ENCODE assay signal across 17 cellular contexts in the genomic region with DNA sequence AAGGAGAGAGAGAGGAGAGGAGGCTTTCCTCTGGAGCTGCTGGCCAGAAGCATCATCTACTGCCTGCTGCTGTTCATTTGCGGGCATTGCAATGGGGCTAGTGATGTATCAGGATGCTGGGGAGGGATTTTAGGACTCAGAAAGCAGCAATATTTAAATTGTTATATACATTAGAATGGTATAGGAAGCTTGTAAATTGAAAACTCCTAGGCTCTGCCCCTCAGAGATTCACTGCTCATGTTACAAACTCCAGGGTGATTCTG.
DNase-seq lines count a peak whose midpoint lies in the region; ATAC-seq, FAIRE-seq and TF ChIP-seq lines count a peak whose summit lies in the region.
"Had no signal": no experiment of that assay in that cellular context is flagged by ENCODE, and none has a peak within 500 bp of the region (broad histone marks: within the 10 kb centered on the region; RNA-seq: fewer than 3 reads in every experiment).

No MANE protein-coding gene starts in this region.

- H3K27ac ChIP-seq in H9 (ENCODE audit: insufficient read length, low read depth, low read length): no peak overlapping the region
- H3K27ac ChIP-seq: Peyer's patch had no signal

- no peak overlapping the region for H2BK20ac ChIP-seq in H9 (ENCODE audit: low read depth, low read length, poor library complexity, severe bottlenecking)

- peak overlapping the region in 1 of 3 experiments; percentile 63; a peak in 1 of 7 replicates for H3K27ac Mint-ChIP-seq in H9
- H3K27ac Mint-ChIP-seq in WTC11: no peak overlapping the region
- H3K27ac Mint-ChIP-seq in activated naive CD4-positive, alpha-beta T cell treated with anti-CD3 and anti-CD28 coated beads, Interleukin-2, amount 10 ng/mL, durations not matched to agents 7 days and 5 days: no peak overlapping the region
- H3K27ac Mint-ChIP-seq: B cell; T-helper 1 cell treated with Interleukin-12 subunit alpha and Interleukin-12 subunit beta and Interleukin-4 antibody, amounts not matched to agents 30 μg/mL and 1 μg/mL, for 36 hours had no signal

- H3K4me3 Mint-ChIP-seq in H9: no peak overlapping the region
- no peak overlapping the region for H3K4me3 Mint-ChIP-seq in WTC11
- no peak overlapping the region for H3K4me3 Mint-ChIP-seq in activated naive CD4-positive, alpha-beta T cell treated with anti-CD3 and anti-CD28 coated beads, Interleukin-2, amount 10 ng/mL, durations not matched to agents 7 days and 5 days
- H3K4me3 Mint-ChIP-seq: B cell; CD4-positive, alpha-beta memory T cell; T-helper 1 cell treated with Interleukin-12 subunit alpha and Interleukin-12 subunit beta and Interleukin-4 antibody, amounts not matched to agents 30 μg/mL and 1 μg/mL, for 36 hours had no signal

- no peaks in the 10 kb centered on the region for H3K36me3 ChIP-seq in kidney epithelial cell (ENCODE audit: control insufficient read depth, insufficient read depth, low read length)
- H3K36me3 ChIP-seq: Peyer's patch had no signal

- peaks cover 7 to 17% of the 10 kb centered on the region in 2 experiments for H3K4me1 Mint-ChIP-seq in H9
- peaks cover 8% of the 10 kb centered on the region for H3K4me1 Mint-ChIP-seq in WTC11
- no peaks in the 10 kb centered on the region for H3K4me1 Mint-ChIP-seq in activated naive CD4-positive, alpha-beta T cell treated with anti-CD3 and anti-CD28 coated beads, Interleukin-2, amount 10 ng/mL, durations not matched to agents 7 days and 5 days
- H3K4me1 Mint-ChIP-seq: B cell; CD4-positive, alpha-beta memory T cell had no signal

- intact Hi-C loops in Right ventricle myocardium inferior (cut with DNase I): no loop called here

- no peak overlapping the region for H2BK5ac ChIP-seq in H9 (ENCODE audit: insufficient read length, low read length)

- no peak overlapping the region for H2BK12ac ChIP-seq in H9 (ENCODE audit: insufficient read length, low read depth, low read length)

- H3K9me3 Mint-ChIP-seq in H9 (peaks cover 8 to 21% of the 10 kb centered on the region in 2 experiments), WTC11 (peaks cover 19% of the 10 kb centered on the region)
- no peaks in the 10 kb centered on the region for H3K9me3 Mint-ChIP-seq in activated naive CD4-positive, alpha-beta T cell treated with anti-CD3 and anti-CD28 coated beads, Interleukin-2, amount 10 ng/mL, durations not matched to agents 7 days and 5 days

- no peak overlapping the region for H3K9ac ChIP-seq in H9 (ENCODE audit: extremely low read depth, insufficient read length, low read length)

- no peak overlapping the region for H3K23ac ChIP-seq in H9 (ENCODE audit: insufficient read length, low read depth, low read length)

- no peak overlapping the region for H3K4ac ChIP-seq in H9 (ENCODE audit: low read depth, low read length)

- no peak overlapping the region for H4K8ac ChIP-seq in H9 (replicated peaks; ENCODE audit: insufficient read length, low read depth, low read length)

- H3K4me2 ChIP-seq in H9 (ENCODE audit: insufficient read depth, insufficient read length, low read length): no peak overlapping the region

- no peaks in the 10 kb centered on the region for H3K23me2 ChIP-seq in H9 (ENCODE audit: insufficient read length, low read depth, low read length, poor library complexity, severe bottlenecking)

- H3K79me2 ChIP-seq in H9 (ENCODE audit: insufficient read depth, low read length): no peaks in the 10 kb centered on the region

- DNase-seq in D721Med (ENCODE audit: insufficient read length, low spot score) (no peak), H9 (peak; percentile 54), WTC11 (ENCODE audit: low spot score) (peak; percentile 25), kidney epithelial cell (ENCODE audit: low read depth) (no peak), occipital lobe (lab: John Stamatoyannopoulos, UW) (no peak), Right ventricle myocardium inferior (ENCODE audit: missing footprints) (no peak)
- no peak for DNase-seq in activated naive CD4-positive, alpha-beta T cell treated with anti-CD3 and anti-CD28 coated beads, Interleukin-2, amount 10 ng/mL, durations not matched to agents 7 days and 5 days
- DNase-seq: EL, GOT3, NCI-H1105, NCI-H187, Peyer's patch, SHP77 had no signal

- no peak overlapping the region for H2AK5ac ChIP-seq in H9 (ENCODE audit: insufficient read length, low read length)

- H2BK120ac ChIP-seq in H9 (ENCODE audit: low read depth, low read length, poor library complexity, severe bottlenecking): no peak overlapping the region

- WGBS in H9 (ENCODE audit: extremely low coverage, insufficient read length, low lambda C conversion rate): no CpG with 5 or more reads among the region's 1 CpG

- H4K91ac ChIP-seq in H9 (ENCODE audit: insufficient read length, low read depth, low read length): no peak overlapping the region

- H2AFZ ChIP-seq in H9 (ENCODE audit: low read length): peak overlapping the region; percentile 65

- no peak for FAIRE-seq in D721Med (lab: Jason Lieb, UNC)

- H3K27me3 ChIP-seq in H9 (ENCODE audit: insufficient read depth, low read length): no peaks in the 10 kb centered on the region
- no peaks in the 10 kb centered on the region for H3K27me3 ChIP-seq in kidney epithelial cell (ENCODE audit: control insufficient read depth, insufficient read depth, low read length)
- H3K27me3 ChIP-seq: Peyer's patch had no signal

- POLR2A ChIA-PET in WTC11 (lab: Charles Lee): no interaction called here

- no peak overlapping the region for H3K56ac ChIP-seq in H9 (ENCODE audit: insufficient read length, low read depth, low read length)

- H3K9me3 ChIP-seq in H9 (ENCODE audit: control insufficient read depth, low read depth, low read length): no peaks in the 10 kb centered on the region
- H3K9me3 ChIP-seq: Peyer's patch had no signal

- no peak overlapping the region for H3T11ph ChIP-seq in H9 (ENCODE audit: low read length)

- H3K79me1 ChIP-seq in H9 (ENCODE audit: insufficient read depth, low read depth, low read length, poor library complexity, severe bottlenecking): no peaks in the 10 kb centered on the region

- peaks cover 7% of the 10 kb centered on the region; the same call in 1 of the 2 replicates for H3K4me1 ChIP-seq in H9 (ENCODE audit: insufficient read depth, low read length)
- H3K4me1 ChIP-seq: Peyer's patch had no signal

- H3K27me3 Mint-ChIP-seq in H9 (ENCODE audit: low read depth): no peaks in the 10 kb centered on the region; the same call in 1 of the 2 replicates
- no peaks in the 10 kb centered on the region; the same call in 1 of the 2 replicates for H3K27me3 Mint-ChIP-seq in WTC11 (ENCODE audit: low read depth)
- H3K27me3 Mint-ChIP-seq in activated naive CD4-positive, alpha-beta T cell treated with anti-CD3 and anti-CD28 coated beads, Interleukin-2, amount 10 ng/mL, durations not matched to agents 7 days and 5 days: peaks cover 9% of the 10 kb centered on the region

- H2BK15ac ChIP-seq in H9 (ENCODE audit: low read depth, low read length): no peak overlapping the region

- TF ChIP-seq CTCF in D721Med (IDR thresholded peaks at IDR 0.05; ENCODE audit: insufficient read depth, missing control alignments): peak; percentile 49
- peak; percentile 69 for TF ChIP-seq CTCF in H9 (conservative IDR thresholded peaks at IDR 0.05)
- no peak for TF ChIP-seq CTCF in WTC11 (IDR thresholded peaks at IDR 0.05)
- peak; percentile 19 for TF ChIP-seq CTCF in kidney epithelial cell (IDR thresholded peaks at IDR 0.05; ENCODE audit: insufficient read depth, low read length, poor library complexity, severe bottlenecking)

- H3K14ac ChIP-seq in H9 (ENCODE audit: insufficient read depth, low read length): no peak overlapping the region

- peaks cover 0 to 2% (median 0%) of the 10 kb centered on the region in 3 experiments; a peak in 1 of 7 replicates for H3K36me3 Mint-ChIP-seq in H9 (ENCODE audit: insufficient read depth in 1 of 3, low read depth in 3 of 3)
- H3K36me3 Mint-ChIP-seq in WTC11: peaks cover 6% of the 10 kb centered on the region
- no peaks in the 10 kb centered on the region for H3K36me3 Mint-ChIP-seq in activated naive CD4-positive, alpha-beta T cell treated with anti-CD3 and anti-CD28 coated beads, Interleukin-2, amount 10 ng/mL, durations not matched to agents 7 days and 5 days
- H3K36me3 Mint-ChIP-seq: CD4-positive, alpha-beta memory T cell had no signal

- peak; percentile 88 for ATAC-seq in WTC11
- ATAC-seq in Right ventricle myocardium inferior: no peak
- ATAC-seq in HG03045 (IDR thresholded peaks at IDR 0.05; ENCODE audit: unreplicated experiment): no peak

- CTCF ChIA-PET in WTC11 (lab: Charles Lee): interaction anchor here (0.6 to 2.2 kb wide), 12 partner anchors 8 to 441 kb away, joined by 3 to 13 read pairs (median 6); no protein-coding TSS in a partner anchor
- CTCF ChIA-PET in activated naive CD4-positive, alpha-beta T cell treated with anti-CD3 and anti-CD28 coated beads, Interleukin-2, amount 10 ng/mL, durations not matched to agents 7 days and 5 days (lab: Charles Lee): interaction anchor here (1.2 kb wide), 1 partner anchor 17 kb away, joined by 3 read pairs; no protein-coding TSS in a partner anchor

- no peak overlapping the region for H4K5ac ChIP-seq in H9 (ENCODE audit: insufficient read length, low read depth, low read length)

- H3K18ac ChIP-seq in H9 (ENCODE audit: insufficient read length, low read depth, low read length): no peak overlapping the region

- no peak overlapping the region for H3K4me3 ChIP-seq in kidney epithelial cell (ENCODE audit: low read depth, low read length)
- H3K4me3 ChIP-seq: Peyer's patch had no signal

- no peaks in the 10 kb centered on the region for H4K20me1 ChIP-seq in H9 (ENCODE audit: control insufficient read depth, insufficient read depth, insufficient read length)

TF ChIP-seq in WTC11, 78 proteins besides CTCF, POLR2A, EP300 and RAD21 (continues in another document):
- TF ChIP-seq IRF2 (CRISPR knock-in tag; IDR thresholded peaks at IDR 0.05; ENCODE audit: borderline replicate concordance, low read depth) (no peak), SP1 (CRISPR knock-in tag; conservative IDR thresholded peaks at IDR 0.05) (no peak), STAT6 (CRISPR knock-in tag; conservative IDR thresholded peaks at IDR 0.05; ENCODE audit: low read depth) (no peak)

Comparison
In these comparisons a context has a peak if more than half of its experiments do, and no peak if none do; other contexts are left out.
1. DNase-seq: peak in H9 (single experiment) and WTC11 (single experiment); none in D721Med (single experiment), kidney epithelial cell (single experiment), activated naive CD4-positive, alpha-beta T cell treated with anti-CD3 and anti-CD28 coated beads, Interleukin-2, amount 10 ng/mL, durations not matched to agents 7 days and 5 days (single experiment), occipital lobe (single experiment) and Right ventricle myocardium inferior (single experiment).